In the genomic region with DNA sequence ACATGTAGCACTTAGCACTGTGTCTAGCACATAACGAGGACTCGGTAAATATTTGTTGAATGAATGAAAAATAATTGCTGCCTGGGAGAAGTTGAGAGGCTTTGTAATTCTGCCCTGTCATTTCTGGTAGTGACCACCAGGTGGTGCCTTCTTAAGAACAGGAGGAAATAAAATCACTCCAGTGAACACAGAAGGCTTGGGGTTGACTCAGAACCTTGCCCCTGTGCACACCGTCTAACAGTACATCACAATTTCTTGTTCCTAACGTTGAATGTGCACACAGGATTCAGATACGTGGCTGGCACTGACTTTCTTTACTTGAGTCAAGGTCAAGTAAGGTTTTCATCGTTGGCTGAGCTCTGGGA, we compare ENCODE assay signal across 8 cellular contexts.
DNase-seq lines count a peak whose midpoint lies in the region; ATAC-seq and TF ChIP-seq lines count a peak whose summit lies in the region.

No MANE protein-coding gene starts in this region.

- H2AFZ ChIP-seq in KMS-11 (ENCODE audit: low read depth): no peak overlapping the region

- no peaks in the 10 kb centered on the region for H3K36me3 ChIP-seq in KMS-11 (ENCODE audit: insufficient read depth)

- no peaks in the 10 kb centered on the region for H3K4me1 ChIP-seq in KMS-11 (ENCODE audit: low read depth, poor library complexity, severe bottlenecking)

- H3K27ac ChIP-seq in KMS-11 (no peak overlapping the region), dorsolateral prefrontal cortex (no peak overlapping the region)

- ATAC-seq in natural killer cell treated with Interleukin-12 subunit alpha and Interleukin-12 subunit beta and Interleukin-15 and Interleukin-18, amount 100 ng/mL, for 72 hours: peak; percentile 57 to 62
- no peak for ATAC-seq in HG03159 (IDR thresholded peaks at IDR 0.05; ENCODE audit: unreplicated experiment)

- H3K36me3 Mint-ChIP-seq in T-helper 2 cell treated with Interferon-gamma antibody and Interleukin-4, amounts not matched to agents 5 μg/mL and 100 μg/mL, for 36 hours (ENCODE audit: low read depth): no peaks in the 10 kb centered on the region
- no peaks in the 10 kb centered on the region for H3K36me3 Mint-ChIP-seq in natural killer cell treated with Interleukin-12 subunit alpha and Interleukin-12 subunit beta and Interleukin-15 and Interleukin-18, amount 100 ng/mL, for 72 hours

- H3K27me3 ChIP-seq in KMS-11 (ENCODE audit: insufficient read depth, low read depth): no peaks in the 10 kb centered on the region
- no peaks in the 10 kb centered on the region for H3K27me3 ChIP-seq in dorsolateral prefrontal cortex

- H3K4me3 Mint-ChIP-seq in T-helper 2 cell treated with Interferon-gamma antibody and Interleukin-4, amounts not matched to agents 5 μg/mL and 100 μg/mL, for 36 hours: no peak overlapping the region
- no peak overlapping the region for H3K4me3 Mint-ChIP-seq in natural killer cell treated with Interleukin-12 subunit alpha and Interleukin-12 subunit beta and Interleukin-15 and Interleukin-18, amount 100 ng/mL, for 72 hours

- TF ChIP-seq CTCF in KMS-11 (conservative IDR thresholded peaks at IDR 0.05; ENCODE audit: low read depth, low read length) (peak; percentile 72), dorsolateral prefrontal cortex (IDR thresholded peaks at IDR 0.05 in 54 of 56, conservative IDR thresholded peaks at IDR 0.05 in 2 of 56; ENCODE audit: low read depth in 1 of 56, partially characterized antibody in 56 of 56) (peak in 51 of 56 donors; percentile 23 to 64 (median 42))

- intact Hi-C loops in dorsolateral prefrontal cortex (cut with DNase I): no loop called here

- H4K20me1 ChIP-seq in KMS-11 (ENCODE audit: insufficient read depth): no peaks in the 10 kb centered on the region

- no peak overlapping the region for H3K27ac Mint-ChIP-seq in T-helper 2 cell treated with Interferon-gamma antibody and Interleukin-4, amounts not matched to agents 5 μg/mL and 100 μg/mL, for 36 hours
- no peak overlapping the region for H3K27ac Mint-ChIP-seq in natural killer cell treated with Interleukin-12 subunit alpha and Interleukin-12 subunit beta and Interleukin-15 and Interleukin-18, amount 100 ng/mL, for 72 hours

- no peak overlapping the region for H3K4me2 ChIP-seq in KMS-11

- no peaks in the 10 kb centered on the region for H3K9me3 Mint-ChIP-seq in T-helper 2 cell treated with Interferon-gamma antibody and Interleukin-4, amounts not matched to agents 5 μg/mL and 100 μg/mL, for 36 hours
- H3K9me3 Mint-ChIP-seq in natural killer cell treated with Interleukin-12 subunit alpha and Interleukin-12 subunit beta and Interleukin-15 and Interleukin-18, amount 100 ng/mL, for 72 hours: no peaks in the 10 kb centered on the region

- DNase-seq in EH (ENCODE audit: low read depth): peak; percentile 20
- peak; percentile 55 for DNase-seq in T-helper 2 cell treated with Interferon-gamma antibody and Interleukin-4, amounts not matched to agents 5 μg/mL and 100 μg/mL, for 36 hours (ENCODE audit: low spot score)
- no peak for DNase-seq in dorsolateral prefrontal cortex
- DNase-seq in natural killer cell treated with Interleukin-12 subunit alpha and Interleukin-12 subunit beta and Interleukin-15 and Interleukin-18, amount 100 ng/mL, for 72 hours (ENCODE audit: low spot score): peak; percentile 76
- DNase-seq in NCI-H2196 (lab: John Stamatoyannopoulos, UW; ENCODE audit: unreplicated experiment): no peak
- no peak for DNase-seq in GOT3 (lab: John Stamatoyannopoulos, UW)

- H3K4me1 Mint-ChIP-seq in T-helper 2 cell treated with Interferon-gamma antibody and Interleukin-4, amounts not matched to agents 5 μg/mL and 100 μg/mL, for 36 hours (ENCODE audit: low read depth): peaks cover 8% of the 10 kb centered on the region
- H3K4me1 Mint-ChIP-seq in natural killer cell treated with Interleukin-12 subunit alpha and Interleukin-12 subunit beta and Interleukin-15 and Interleukin-18, amount 100 ng/mL, for 72 hours (ENCODE audit: low read depth in 2 of 2): no peaks in the 10 kb centered on the region

- no peaks in the 10 kb centered on the region for H3K79me2 ChIP-seq in KMS-11 (ENCODE audit: insufficient read depth, low read depth)

- H3K9ac ChIP-seq in KMS-11: no peak overlapping the region

- peaks cover 35% of the 10 kb centered on the region for H3K27me3 Mint-ChIP-seq in T-helper 2 cell treated with Interferon-gamma antibody and Interleukin-4, amounts not matched to agents 5 μg/mL and 100 μg/mL, for 36 hours (ENCODE audit: low read depth)
- H3K27me3 Mint-ChIP-seq in natural killer cell treated with Interleukin-12 subunit alpha and Interleukin-12 subunit beta and Interleukin-15 and Interleukin-18, amount 100 ng/mL, for 72 hours: peaks cover 25 to 43% of the 10 kb centered on the region in 2 donors

- H3K4me3 ChIP-seq in KMS-11 (IDR thresholded peaks at IDR 0.05; ENCODE audit: insufficient read depth, low read depth, low read length): no peak overlapping the region
- H3K4me3 ChIP-seq in dorsolateral prefrontal cortex: no peak overlapping the region

Comparison
In these comparisons a context has a peak if more than half of its experiments do, and no peak if none do; other contexts are left out.
1. DNase-seq: peak in EH (single experiment), T-helper 2 cell treated with Interferon-gamma antibody and Interleukin-4, amounts not matched to agents 5 μg/mL and 100 μg/mL, for 36 hours (single experiment) and natural killer cell treated with Interleukin-12 subunit alpha and Interleukin-12 subunit beta and Interleukin-15 and Interleukin-18, amount 100 ng/mL, for 72 hours (single experiment); none in dorsolateral prefrontal cortex (0 of 10), NCI-H2196 (single experiment) and GOT3 (single experiment).